Comparison of ENCODE assay signal across 3 cellular contexts in genomic region chr5:17976404-17976803, GRCh38.
"Had no signal": no experiment of that assay in that cellular context is flagged by ENCODE, and none has a peak within 500 bp of the region (broad histone marks: within the 10 kb centered on the region; RNA-seq: fewer than 3 reads in every experiment).

No MANE protein-coding gene starts in this region.

- ATAC-seq: GM12878 had no signal

- DNase-seq: GDM1, GF-D8 had no signal

- H3K4me3 ChIP-seq: GM12878 had no signal
